In genomic region chr10:32530231-32530630, GRCh38 we compare ENCODE assay signal across 35 cellular contexts.
"Had no signal": no experiment of that assay in that cellular context is flagged by ENCODE, and none has a peak within 500 bp of the region (broad histone marks: within the 10 kb centered on the region; RNA-seq: fewer than 3 reads in every experiment).

No MANE protein-coding gene starts in this region.

- DNase-seq: Karpas-422, Kasumi-1, MG63, MM.1S, MV-4-11, NCI-H1048, NCI-H1092, NCI-H1092 treated with DMSO at 0.1 percent for 48 hours, NCI-H1105, NCI-H1105 treated with DMSO at 0.1 percent for 48 hours, NCI-H1417, NCI-H1417 treated with DMSO at 0.1 percent for 48 hours, NCI-H1436, NCI-H1436 treated with DMSO at 0.1 percent for 48 hours, NCI-H1694, NCI-H1694 treated with DMSO at 0.1 percent for 48 hours, NCI-H187, NCI-H187 treated with DMSO at 0.1 percent for 48 hours, NCI-H1930, NCI-H2029, NCI-H2029 treated with DMSO at 0.1 percent for 48 hours, NCI-H2081, NCI-H2081 treated with DMSO at 0.1 percent for 48 hours, NCI-H2107, NCI-H2171, NCI-H2171 treated with DMSO at 0.1 percent for 48 hours, NCI-H2227 treated with DMSO at 0.1 percent for 48 hours, NCI-H226, NCI-H345, NCI-H446, NCI-H446 treated with DMSO at 0.1 percent for 48 hours, NCI-H510A, NCI-H510A treated with DMSO at 0.1 percent for 48 hours, NCI-H524, NCI-H524 treated with DMSO at 0.1 percent for 48 hours had no signal
